ENCODE assay signal across 8 cellular contexts in genomic region chr14:69693823-69694729, GRCh38.
DNase-seq lines count a peak whose midpoint lies in the region; ATAC-seq and TF ChIP-seq lines count a peak whose summit lies in the region.

No MANE protein-coding gene starts in this region.

- POLR2A ChIA-PET in A673 (lab: Charles Lee; ENCODE audit: low non-redundant PET) = interaction anchor here (0.6 kb wide), 1 partner anchor 84 kb away, joined by 4 read pairs; no protein-coding TSS in a partner anchor
- POLR2A ChIA-PET in activated B cell treated with CpG ODN at 0.5 μM for 24 hours (lab: Charles Lee) = interaction anchor here (0.5 to 1.5 kb wide), 5 partner anchors 9 to 82 kb away, joined by 3 to 9 read pairs (median 3); partner anchors contain the start of gene SUSD6

- H3K27ac Mint-ChIP-seq in activated B cell treated with CpG ODN at 0.5 μM for 24 hours = peak overlapping the region; percentile 85

- H3K27ac ChIP-seq in A673 (ENCODE audit: low read depth, low read length, poor library complexity, severe bottlenecking) = peak overlapping the region; percentile 25

- DNase-seq in A673 (ENCODE audit: low spot score) (no peak), activated B cell treated with CpG ODN at 0.5 μM for 24 hours (no peak), left lobe of liver (ENCODE audit: low spot score) (no peak), NCI-H1092 treated with DMSO at 0.1 percent for 48 hours (lab: John Stamatoyannopoulos, UW) (no peak)
- no peak for DNase-seq in stimulated activated naive CD4-positive, alpha-beta T cell (lab: John Stamatoyannopoulos, UW)

- no peaks in the 10 kb centered on the region for H3K27me3 ChIP-seq in A673 (replicated peaks; ENCODE audit: insufficient read depth, low read depth, low read length, poor library complexity)

- H3K36me3 ChIP-seq in A673 (ENCODE audit: insufficient read depth, low read length, poor library complexity, severe bottlenecking) = no peaks in the 10 kb centered on the region

- no peaks in the 10 kb centered on the region for H3K9me3 ChIP-seq in A673 (ENCODE audit: low read depth, low read length, poor library complexity, severe bottlenecking)

- H3K4me1 ChIP-seq in A673 (ENCODE audit: insufficient read depth, low read length, poor library complexity, severe bottlenecking) = peaks cover 28% of the 10 kb centered on the region

- BruUV-seq in A673 (replicated peaks; lab: Mats Ljungman, UMichigan) = no TSS peak

- no peak overlapping the region for H3K4me3 ChIP-seq in A673 (ENCODE audit: low read depth, low read length, poor library complexity, severe bottlenecking)

- peak overlapping the region; percentile 53 for H3K4me3 Mint-ChIP-seq in activated B cell treated with CpG ODN at 0.5 μM for 24 hours

- H3K9me3 Mint-ChIP-seq in activated B cell treated with CpG ODN at 0.5 μM for 24 hours = no peaks in the 10 kb centered on the region

- CTCF ChIA-PET in A673 (lab: Charles Lee) (no interaction called here), activated B cell treated with CpG ODN at 0.5 μM for 24 hours (lab: Charles Lee) (interaction anchor here (0.8 kb wide), 1 partner anchor 11 kb away, joined by 3 read pairs; no protein-coding TSS in a partner anchor)

- H3K27me3 Mint-ChIP-seq in activated B cell treated with CpG ODN at 0.5 μM for 24 hours = no peaks in the 10 kb centered on the region

- TF ChIP-seq CTCF in A673 (conservative IDR thresholded peaks at IDR 0.05; ENCODE audit: low read depth, low read length) (no peak), activated B cell treated with CpG ODN at 0.5 μM for 24 hours (IDR thresholded peaks at IDR 0.05) (no peak)

- intact Hi-C loops in A673 (cut with micrococcal nuclease; ENCODE audit: unreplicated experiment) (no loop called here), activated B cell treated with CpG ODN at 0.5 μM for 24 hours (cut with micrococcal nuclease) (loop anchor here (1.0 to 2.0 kb wide), 4 partner anchors 9 to 79 kb away; no protein-coding TSS in a partner anchor)

- H3K4me1 Mint-ChIP-seq in activated B cell treated with CpG ODN at 0.5 μM for 24 hours = peaks cover 86% of the 10 kb centered on the region

- ATAC-seq in GM21528 (IDR thresholded peaks at IDR 0.05; ENCODE audit: low FRiP score, unreplicated experiment) (peak; percentile 46), activated B cell treated with CpG ODN at 0.5 μM for 24 hours (ENCODE audit: low read depth) (no peak), left lobe of liver (peak; percentile 11), GM19455 (IDR thresholded peaks at IDR 0.05; ENCODE audit: unreplicated experiment) (no peak), GM21367 (IDR thresholded peaks at IDR 0.05; ENCODE audit: unreplicated experiment) (no peak)

- peaks cover 26% of the 10 kb centered on the region for H3K36me3 Mint-ChIP-seq in activated B cell treated with CpG ODN at 0.5 μM for 24 hours (ENCODE audit: low read depth)

Comparison
In these comparisons a context has a peak if more than half of its experiments do, and no peak if none do; other contexts are left out.
1. ATAC-seq: peak in GM21528 (single experiment) and left lobe of liver (single experiment); none in activated B cell treated with CpG ODN at 0.5 μM for 24 hours (single experiment), GM19455 (single experiment) and GM21367 (single experiment).